Comparison of ENCODE assay signal across 10 cellular contexts in the genomic region with DNA sequence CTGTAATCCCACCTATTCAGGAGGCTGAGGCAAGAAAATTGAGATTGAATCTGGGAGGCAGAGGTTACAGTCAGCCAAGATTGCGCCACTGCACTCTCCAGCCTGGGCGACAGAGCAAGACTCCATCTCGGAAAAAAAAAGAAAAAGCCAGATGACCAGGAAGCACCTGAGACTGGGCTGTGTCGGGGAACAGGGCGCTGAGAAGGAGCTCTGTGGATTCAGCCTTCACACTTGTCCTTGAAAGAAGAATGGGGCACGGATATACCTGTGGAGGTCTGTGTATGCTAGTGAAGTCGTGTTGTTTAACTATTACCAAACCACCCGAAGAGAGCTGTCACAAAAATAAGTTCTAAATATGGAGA.
"Had no signal": no experiment of that assay in that cellular context is flagged by ENCODE, and none has a peak within 500 bp of the region (broad histone marks: within the 10 kb centered on the region; RNA-seq: fewer than 3 reads in every experiment).

No MANE protein-coding gene starts in this region.

- DNase-seq: activated B cell treated with CpG ODN at 0.5 μM for 24 hours; activated CD4-positive, alpha-beta T cell treated with anti-CD3 and anti-CD28 coated beads, Interleukin-2, amount 10 ng/mL, durations not matched to agents 24 days and 14 days; activated naive CD4-positive, alpha-beta T cell treated with Interleukin-2 at 50 U/mL for 16 hours; ovary; stimulated activated CD4-positive, alpha-beta T cell treated with anti-CD3 and anti-CD28 coated beads, Interleukin-15, amount 100 ng/mL, for 24 hours; stimulated activated CD4-positive, alpha-beta T cell treated with anti-CD3 and anti-CD28 coated beads, Interleukin-4, amount 100 ng/mL, for 24 hours; stimulated activated naive CD8-positive, alpha-beta T cell treated with anti-CD3 and anti-CD28 coated beads, Interleukin-15, Interleukin-2, amounts not matched to agents 100 U/mL and 50 U/mL, for 24 hours; transverse colon had no signal

- H3K4me3 ChIP-seq: cardiac muscle cell, neural progenitor cell, ovary, transverse colon had no signal

- H3K4me2 ChIP-seq: neural progenitor cell had no signal

- H3K27ac ChIP-seq: cardiac muscle cell, neural progenitor cell, ovary, transverse colon had no signal

- H2AFZ ChIP-seq: neural progenitor cell had no signal

- H3K4me1 ChIP-seq: transverse colon had no signal

- H3K36me3 ChIP-seq: neural progenitor cell, ovary had no signal

- H3K9me3 ChIP-seq: ovary, transverse colon had no signal

- H3K9ac ChIP-seq: neural progenitor cell had no signal

- ATAC-seq: stimulated activated naive CD8-positive, alpha-beta T cell treated with anti-CD3 and anti-CD28 coated beads, Interleukin-15, Interleukin-2, amounts not matched to agents 100 U/mL and 50 U/mL, for 24 hours had no signal

- H3K27me3 ChIP-seq: cardiac muscle cell, neural progenitor cell, ovary, transverse colon had no signal
